ENCODE assay signal across 9 cellular contexts in genomic region chrX:6225307-6226052, GRCh38. TPM values are rescaled to one million over a fixed set of nuclear protein-coding genes. Genes with fewer than 3 reads are reported as not detected.
A peak's percentile ranks its signal among the peaks of the same experiment; 100 is the strongest.
DNase-seq lines count a peak whose midpoint lies in the region; ATAC-seq and TF ChIP-seq lines count a peak whose summit lies in the region.
"Had no signal": no experiment of that assay in that cellular context is flagged by ENCODE, and none has a peak within 500 bp of the region (broad histone marks: within the 10 kb centered on the region; RNA-seq: fewer than 3 reads in every experiment).

No MANE protein-coding gene starts in this region.

- no peaks in the 10 kb centered on the region for H3K9me3 ChIP-seq in heart left ventricle
- no peaks in the 10 kb centered on the region for H3K9me3 ChIP-seq in upper lobe of right lung

- H3K9me3 Mint-ChIP-seq in MCF 10A (ENCODE audit: unreplicated experiment) (peaks cover under 1% of the 10 kb centered on the region), mesothelial cell of epicardium (no peaks in the 10 kb centered on the region)

- peak overlapping the region in 11 of 12 donors; percentile 22 to 59 (median 48) for H3K4me3 ChIP-seq in heart left ventricle
- peak overlapping the region; percentile 30 for H3K4me3 ChIP-seq in upper lobe of right lung

- intact Hi-C loops in heart left ventricle (cut with DNase I) (no loop called here), left cardiac atrium (cut with DNase I) (no loop called here), MCF 10A (cut with micrococcal nuclease) (loop anchor here (1.0 kb wide), 1 partner anchor 204 kb away; no protein-coding TSS in a partner anchor), upper lobe of right lung (cut with DNase I) (no loop called here)

- H3K27ac Mint-ChIP-seq in MCF 10A (ENCODE audit: low read depth, unreplicated experiment) = no peak overlapping the region
- H3K27ac Mint-ChIP-seq in mesothelial cell of epicardium = peak overlapping the region; percentile 87

- no peaks in the 10 kb centered on the region for H3K4me1 Mint-ChIP-seq in MCF 10A (ENCODE audit: insufficient read depth, unreplicated experiment)
- H3K4me1 Mint-ChIP-seq in mesothelial cell of epicardium = peaks cover 19% of the 10 kb centered on the region

- POLR2A ChIA-PET in MCF 10A (lab: Yijun Ruan, JAX) = no interaction called here

- TF ChIP-seq CTCF in heart left ventricle (IDR thresholded peaks at IDR 0.05) = peak in 1 of 12 donors; percentile 8
- TF ChIP-seq CTCF in MCF 10A (IDR thresholded peaks at IDR 0.05; ENCODE audit: unreplicated experiment) = no peak
- TF ChIP-seq CTCF in mesothelial cell of epicardium (IDR thresholded peaks at IDR 0.05; ENCODE audit: unreplicated experiment) = no peak
- TF ChIP-seq CTCF in upper lobe of right lung (IDR thresholded peaks at IDR 0.05) = no peak

- WGBS in heart left ventricle, 4 donors = 3 to 4% (median 3%) methylated on average over 18 of the region's 18 CpGs

- H3K36me3 Mint-ChIP-seq in MCF 10A (ENCODE audit: insufficient read depth, unreplicated experiment) (no peaks in the 10 kb centered on the region), mesothelial cell of epicardium (no peaks in the 10 kb centered on the region)

- DNase-seq in heart left ventricle (no peak), left cardiac atrium (no peak), MCF 10A (ENCODE audit: unreplicated experiment) (no peak), mesothelial cell of epicardium (ENCODE audit: low spot score in 2 of 2, unreplicated experiment in 2 of 2) (no peak), upper lobe of right lung (no peak), SHP77 treated with DMSO at 0.1 percent for 48 hours (lab: John Stamatoyannopoulos, UW) (no peak)
- no peak for DNase-seq in stimulated activated CD4-positive, alpha-beta T cell treated with anti-CD3 and anti-CD28 coated beads, Interleukin-4, amount 100 ng/mL, for 24 hours

- no peak overlapping the region for H3K27ac ChIP-seq in heart left ventricle
- H3K27ac ChIP-seq in upper lobe of right lung = no peak overlapping the region

- H3K4me1 ChIP-seq in heart left ventricle = peaks cover 0 to 18% (median 0%) of the 10 kb centered on the region in 12 donors
- no peaks in the 10 kb centered on the region for H3K4me1 ChIP-seq in upper lobe of right lung

- no TSS peak for BruUV-seq in MCF 10A (replicated peaks; lab: Mats Ljungman, UMichigan)

- no peak for TF ChIP-seq POLR2A in heart left ventricle (IDR thresholded peaks at IDR 0.05)

- H3K4me3 Mint-ChIP-seq in MCF 10A (ENCODE audit: unreplicated experiment) (peak overlapping the region; percentile 71), mesothelial cell of epicardium (peak overlapping the region; percentile 87)

- no peaks in the 10 kb centered on the region for H3K36me3 ChIP-seq in heart left ventricle
- H3K36me3 ChIP-seq in upper lobe of right lung = no peaks in the 10 kb centered on the region

- no peak for ATAC-seq in heart left ventricle
- no peak for ATAC-seq in left cardiac atrium
- ATAC-seq in upper lobe of right lung = no peak
- no peak for ATAC-seq in HG02642 (IDR thresholded peaks at IDR 0.05; ENCODE audit: poor library complexity, unreplicated experiment)

- H3K27me3 Mint-ChIP-seq in MCF 10A (ENCODE audit: insufficient read depth, unreplicated experiment) (no peaks in the 10 kb centered on the region), mesothelial cell of epicardium (ENCODE audit: low read depth) (peaks cover 32% of the 10 kb centered on the region)

- CTCF ChIA-PET in MCF 10A (lab: Yijun Ruan, JAX) = interaction anchor here (0.6 to 1.0 kb wide), 4 partner anchors 65 to 1459 kb away, joined by 3 to 4 read pairs (median 3); no protein-coding TSS in a partner anchor

- H3K27me3 ChIP-seq in heart left ventricle (peaks cover 0 to 45% (median 0%) of the 10 kb centered on the region in 9 donors), upper lobe of right lung (no peaks in the 10 kb centered on the region)

RNA-seq across cellular contexts. Expression of gene NLGN4X, which starts 3.2 kb away (rescaled TPM):
- 1 to 10 TPM in 8 of 9 donors, under 1 TPM in 1; 0.83 to 5.5 (median 1.4) TPM for total RNA-seq in heart left ventricle
- 1 to 10 TPM in 1 of 2 donors, under 1 TPM in 1; 0.30 to 1.2 TPM for polyA plus RNA-seq in heart left ventricle
- 1 to 10 TPM; 5.4 to 6.4 TPM for total RNA-seq in left cardiac atrium
- 1.6 and 2.2 TPM in 2 replicates for total RNA-seq in MCF 10A (2022)
- total RNA-seq in mesothelial cell of epicardium = 22.0 to 24.6 TPM (median 23.5 TPM) in 3 replicates
- total RNA-seq in upper lobe of right lung = 4.2 TPM
- total RNA-seq: T-helper 2 cell treated with Interferon-gamma antibody and Interleukin-4, amounts not matched to agents 100 ng/mL and 5 ng/mL, for 36 hours had no signal
